Comparison of ENCODE assay signal across 32 cellular contexts in the genomic region with DNA sequence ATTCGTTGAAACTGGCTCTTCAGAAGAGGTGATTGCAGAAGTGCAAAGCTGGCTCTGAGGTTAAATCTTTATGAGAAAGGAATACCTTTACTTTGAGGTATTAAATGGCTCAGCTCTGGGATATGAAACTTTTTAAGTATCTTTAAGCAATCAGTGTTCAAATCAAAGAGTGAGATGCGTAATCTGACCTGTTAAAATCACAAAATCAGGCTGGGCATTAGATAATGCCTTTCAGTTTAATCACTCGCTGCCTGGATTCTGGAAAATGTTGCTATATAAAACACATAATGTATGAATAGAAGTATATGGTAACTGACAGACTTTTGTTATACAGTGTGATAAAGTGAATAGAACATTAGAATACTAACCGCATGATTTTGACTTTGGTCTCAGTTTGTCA. TPM values are rescaled to one million over a fixed set of nuclear protein-coding genes. Genes with fewer than 3 reads are reported as not detected.
DNase-seq lines count a peak whose midpoint lies in the region; ATAC-seq, FAIRE-seq and TF ChIP-seq lines count a peak whose summit lies in the region.
"Had no signal": no experiment of that assay in that cellular context is flagged by ENCODE, and none has a peak within 500 bp of the region (broad histone marks: within the 10 kb centered on the region; RNA-seq: fewer than 3 reads in every experiment).

No MANE protein-coding gene starts in this region.

- H3K9ac ChIP-seq in SK-N-SH, result no peak overlapping the region
- no peak overlapping the region for H3K9ac ChIP-seq in astrocyte (ENCODE audit: low read length)

- H2AFZ ChIP-seq in SK-N-SH (ENCODE audit: low read depth) (no peak overlapping the region), astrocyte (ENCODE audit: low read depth, low read length) (no peak overlapping the region)

- H3K9me3 Mint-ChIP-seq in astrocyte (ENCODE audit: unreplicated experiment) (no peaks in the 10 kb centered on the region), nephron (no peaks in the 10 kb centered on the region), Caco-2 (ENCODE audit: unreplicated experiment) (no peaks in the 10 kb centered on the region)
- H3K9me3 Mint-ChIP-seq: activated CD4-positive, alpha-beta memory T cell treated with anti-CD3 and anti-CD28 coated beads, Interleukin-2, amount 10 ng/mL, durations not matched to agents 7 days and 5 days; activated naive CD8-positive, alpha-beta T cell treated with anti-CD3 and anti-CD28 coated beads, Interleukin-2, amount 10 ng/mL, durations not matched to agents 7 days and 5 days; central memory CD8-positive, alpha-beta T cell had no signal

- no peak overlapping the region for H3K27ac ChIP-seq in SK-N-SH (ENCODE audit: low read depth in 2 of 2, low read length in 1 of 2)
- no peak overlapping the region for H3K27ac ChIP-seq in HEK293 (ENCODE audit: extremely low read depth, low read depth, low read length)
- no peak overlapping the region for H3K27ac ChIP-seq in astrocyte (ENCODE audit: low read depth, low read length)

- H3K4me1 ChIP-seq in SK-N-SH (ENCODE audit: control insufficient read depth in 1 of 2, insufficient read depth in 2 of 2, low read depth in 1 of 2, low read length in 1 of 2) (peaks cover 19 to 20% of the 10 kb centered on the region in 2 experiments; a peak in 3 of 4 replicates), HEK293 (ENCODE audit: control insufficient read depth, insufficient read depth, low read length) (peaks cover 13% of the 10 kb centered on the region), astrocyte (ENCODE audit: insufficient read depth, low read length) (peaks cover 17% of the 10 kb centered on the region), Caco-2 (peaks cover 13% of the 10 kb centered on the region)

- POLR2A ChIA-PET in SK-N-SH (lab: Yijun Ruan, JAX), result no interaction called here
- POLR2A ChIA-PET in HEK293 (lab: Yijun Ruan, JAX), result interaction anchor here (0.7 to 0.8 kb wide), 2 partner anchors 358 to 1931 kb away, joined by 3 read pairs; no protein-coding TSS in a partner anchor
- POLR2A ChIA-PET in Caco-2 (lab: Charles Lee), result no interaction called here

- 92% methylated on average over 4 of the region's 4 CpGs for WGBS in SK-N-SH (ENCODE audit: low lambda C conversion rate)

- H3K4me3 Mint-ChIP-seq in astrocyte (ENCODE audit: unreplicated experiment), result peak overlapping the region; percentile 62
- peak overlapping the region; percentile 26 to 55 (median 44) for H3K4me3 Mint-ChIP-seq in nephron
- no peak overlapping the region for H3K4me3 Mint-ChIP-seq in Caco-2 (ENCODE audit: unreplicated experiment)

- H3K4me3 ChIP-seq in SK-N-SH (ENCODE audit: low read depth in 2 of 2, low read length in 1 of 2), result no peak overlapping the region
- H3K4me3 ChIP-seq in HEK293 (ENCODE audit: low read depth, low read length), result no peak overlapping the region
- no peak overlapping the region for H3K4me3 ChIP-seq in astrocyte (ENCODE audit: insufficient read depth, low read depth, low read length)
- no peak overlapping the region for H3K4me3 ChIP-seq in Caco-2 (ENCODE audit: low read depth, low read length)

- H3K4me1 Mint-ChIP-seq in astrocyte (ENCODE audit: low read depth, unreplicated experiment) (peaks cover 8% of the 10 kb centered on the region), nephron (peaks cover 11% of the 10 kb centered on the region), Caco-2 (ENCODE audit: low read depth, unreplicated experiment) (peaks cover 13% of the 10 kb centered on the region)

- no peaks in the 10 kb centered on the region for H3K27me3 ChIP-seq in SK-N-SH (ENCODE audit: insufficient read depth)
- no peaks in the 10 kb centered on the region for H3K27me3 ChIP-seq in astrocyte (ENCODE audit: insufficient read depth, low read length)
- H3K27me3 ChIP-seq in Caco-2 (replicated peaks; ENCODE audit: control insufficient read depth, insufficient read depth, low read length), result no peaks in the 10 kb centered on the region; the same call in 1 of the 2 replicates
- H3K27me3 ChIP-seq: dorsolateral prefrontal cortex, uterus had no signal

- peak overlapping the region; percentile 88; the same call in 1 of the 2 replicates for H3K4me2 ChIP-seq in SK-N-SH
- H3K4me2 ChIP-seq in astrocyte (ENCODE audit: low read length), result no peak overlapping the region

- H3F3A ChIP-seq in SK-N-SH (replicated peaks; ENCODE audit: insufficient read depth), result peaks cover 23% of the 10 kb centered on the region

- FAIRE-seq in astrocyte (lab: Jason Lieb, UNC), result no peak
- FAIRE-seq: endothelial cell of umbilical vein, kidney, TTC549 had no signal

- DNase-seq in SK-N-SH (no peak), astrocyte (ENCODE audit: low read depth) (no peak), UCSD-AML1 (lab: John Stamatoyannopoulos, UW; ENCODE audit: unreplicated experiment) (no peak), iPS-NIHi7 (ENCODE audit: extremely low spot score) (no peak), Caco-2 (no peak)
- DNase-seq: 8988T; activated CD4-positive, alpha-beta memory T cell treated with anti-CD3 and anti-CD28 coated beads, Interleukin-2, amount 10 ng/mL, durations not matched to agents 7 days and 5 days; activated CD8-positive, alpha-beta memory T cell treated with anti-CD3 and anti-CD28 coated beads, Interleukin-2, amount 50 U/mL, for 48 hours; activated naive CD8-positive, alpha-beta T cell treated with anti-CD3 and anti-CD28 coated beads, Interleukin-2, amount 10 ng/mL, durations not matched to agents 7 days and 5 days; AML-193; COR-L47; DMS79; dorsolateral prefrontal cortex; GDM1; glutamatergic neuron; H7; KBM-7; kidney; midbrain; naive thymus-derived CD4-positive, alpha-beta T cell; NCI-H1436; NK-92 treated with Interleukin-12 subunit alpha and Interleukin-12 subunit beta, amount 100 ng/mL, for 24 hours; SIG-M5; stimulated activated naive CD4-positive, alpha-beta T cell treated with Interleukin-2 at 50 U/mL for 16 hours; uterus had no signal

- no TSS peak for BruUV-seq in Caco-2 (replicated peaks; lab: Mats Ljungman, UMichigan)

- H3K36me3 ChIP-seq in SK-N-SH (replicated peaks in 1 of 2; ENCODE audit: control insufficient read depth in 1 of 2, insufficient read depth in 2 of 2, low read length in 1 of 2), result no peaks in the 10 kb centered on the region
- H3K36me3 ChIP-seq in HEK293 (ENCODE audit: control insufficient read depth in 2 of 2, insufficient read depth in 1 of 2, low read length in 2 of 2), result no peaks in the 10 kb centered on the region
- no peaks in the 10 kb centered on the region for H3K36me3 ChIP-seq in astrocyte (ENCODE audit: insufficient read depth, low read length)
- no peaks in the 10 kb centered on the region for H3K36me3 ChIP-seq in Caco-2 (ENCODE audit: control insufficient read depth, insufficient read depth, low read length)
- H3K36me3 ChIP-seq: uterus had no signal

- no peak overlapping the region for H3K27ac Mint-ChIP-seq in astrocyte (ENCODE audit: unreplicated experiment)
- H3K27ac Mint-ChIP-seq in nephron, result no peak overlapping the region
- H3K27ac Mint-ChIP-seq in Caco-2 (ENCODE audit: unreplicated experiment), result no peak overlapping the region
- H3K27ac Mint-ChIP-seq: activated CD4-positive, alpha-beta memory T cell treated with anti-CD3 and anti-CD28 coated beads, Interleukin-2, amount 10 ng/mL, durations not matched to agents 7 days and 5 days; activated naive CD8-positive, alpha-beta T cell treated with anti-CD3 and anti-CD28 coated beads, Interleukin-2, amount 10 ng/mL, durations not matched to agents 7 days and 5 days had no signal

- no peak for TF ChIP-seq RAD21 in SK-N-SH (IDR thresholded peaks at IDR 0.05; ENCODE audit: low read length)

- CTCF ChIA-PET in SK-N-SH (lab: Yijun Ruan, JAX) (interaction anchor here (1.8 to 1.9 kb wide), 2 partner anchors 374 to 378 kb away, joined by 4 to 6 read pairs; no protein-coding TSS in a partner anchor), HEK293 (lab: Yijun Ruan, JAX) (no interaction called here), Caco-2 (lab: Charles Lee) (no interaction called here)

- H4K20me1 ChIP-seq in SK-N-SH (ENCODE audit: insufficient read depth) (peaks cover 3% of the 10 kb centered on the region; the same call in 1 of the 2 replicates), astrocyte (ENCODE audit: insufficient read depth, low read length) (peaks cover 48% of the 10 kb centered on the region)

- TF ChIP-seq CTCF in SK-N-SH (IDR thresholded peaks at IDR 0.05), result no peak
- no peak for TF ChIP-seq CTCF in HEK293 (tag by site-specific recombination; IDR thresholded peaks at IDR 0.05)
- no peak for TF ChIP-seq CTCF in astrocyte (IDR thresholded peaks at IDR 0.05; ENCODE audit: insufficient read depth, low read depth, low read length)
- no peak for TF ChIP-seq CTCF in nephron (IDR thresholded peaks at IDR 0.05; ENCODE audit: unreplicated experiment in 3 of 3)
- no peak for TF ChIP-seq CTCF in Caco-2 (IDR thresholded peaks at IDR 0.05; ENCODE audit: insufficient read depth in 1 of 2, low read depth in 1 of 2, low read length in 1 of 2, severe bottlenecking in 1 of 2, unreplicated experiment in 1 of 2)

- TF ChIP-seq EP300 in SK-N-SH (IDR thresholded peaks at IDR 0.05; ENCODE audit: borderline replicate concordance in 1 of 2, low read depth in 1 of 2, low read length in 1 of 2), result no peak

- H3K27me3 Mint-ChIP-seq in astrocyte (ENCODE audit: low read depth, unreplicated experiment) (no peaks in the 10 kb centered on the region), nephron (ENCODE audit: low read depth) (peaks cover 31% of the 10 kb centered on the region), Caco-2 (ENCODE audit: insufficient read depth, unreplicated experiment) (peaks cover 21% of the 10 kb centered on the region)
- H3K27me3 Mint-ChIP-seq: activated naive CD8-positive, alpha-beta T cell treated with anti-CD3 and anti-CD28 coated beads, Interleukin-2, amount 10 ng/mL, durations not matched to agents 7 days and 5 days; central memory CD8-positive, alpha-beta T cell had no signal

- intact Hi-C loops in Caco-2 (cut with micrococcal nuclease; ENCODE audit: unreplicated experiment), result loop anchor here (5.0 to 10.0 kb wide), 2 partner anchors 66 to 168 kb away; no protein-coding TSS in a partner anchor

- peaks cover 68% of the 10 kb centered on the region for H3K79me2 ChIP-seq in SK-N-SH (ENCODE audit: insufficient read depth)
- H3K79me2 ChIP-seq in astrocyte (ENCODE audit: insufficient read depth, low read length), result peaks cover 76% of the 10 kb centered on the region

- H3K9me3 ChIP-seq in SK-N-SH, result no peaks in the 10 kb centered on the region
- no peaks in the 10 kb centered on the region for H3K9me3 ChIP-seq in HEK293 (ENCODE audit: control insufficient read depth, insufficient read depth, low read depth, low read length)
- no peaks in the 10 kb centered on the region for H3K9me3 ChIP-seq in astrocyte (ENCODE audit: insufficient read depth, low read depth, low read length)
- no peaks in the 10 kb centered on the region for H3K9me3 ChIP-seq in Caco-2
- H3K9me3 ChIP-seq: uterus had no signal

- no peaks in the 10 kb centered on the region for H3K9me2 ChIP-seq in SK-N-SH

- ATAC-seq in SK-N-SH treated with all-trans-retinoic acid at 6 μM for 48 hours, result no peak
- ATAC-seq: activated CD4-positive, CD25-positive, alpha-beta regulatory T cell treated with anti-CD3 and anti-CD28 coated beads, Interleukin-2, amount 50 U/mL, for 24 hours; naive thymus-derived CD4-positive, alpha-beta T cell had no signal

- no peaks in the 10 kb centered on the region for H3K36me3 Mint-ChIP-seq in astrocyte (ENCODE audit: low read depth, unreplicated experiment)
- H3K36me3 Mint-ChIP-seq in nephron (ENCODE audit: low read depth), result peaks cover 3% of the 10 kb centered on the region
- H3K36me3 Mint-ChIP-seq in Caco-2 (ENCODE audit: insufficient read depth, unreplicated experiment), result peaks cover 7% of the 10 kb centered on the region

RNA-seq across cellular contexts. Expression of gene DGKH, which starts 2.0 kb away (rescaled TPM):
- polyA plus RNA-seq in SK-N-SH (2012; rRNA removed), result 2.5 and 3.2 TPM in 2 replicates
- 3.8 and 4.3 TPM in 2 replicates for polyA plus RNA-seq in SK-N-SH (2012; cell fraction: cytosol; rRNA removed)
- polyA plus RNA-seq in SK-N-SH (2012; cell fraction: nucleus; rRNA removed), result 4.0 and 8.9 TPM in 2 replicates
- 16.4 and 19.2 TPM in 2 replicates for total RNA-seq in astrocyte
- 5.2 and 5.8 TPM in 2 replicates for total RNA-seq in Caco-2 (2022)
